Comparison of ENCODE assay signal across 22 cellular contexts in the genomic region with DNA sequence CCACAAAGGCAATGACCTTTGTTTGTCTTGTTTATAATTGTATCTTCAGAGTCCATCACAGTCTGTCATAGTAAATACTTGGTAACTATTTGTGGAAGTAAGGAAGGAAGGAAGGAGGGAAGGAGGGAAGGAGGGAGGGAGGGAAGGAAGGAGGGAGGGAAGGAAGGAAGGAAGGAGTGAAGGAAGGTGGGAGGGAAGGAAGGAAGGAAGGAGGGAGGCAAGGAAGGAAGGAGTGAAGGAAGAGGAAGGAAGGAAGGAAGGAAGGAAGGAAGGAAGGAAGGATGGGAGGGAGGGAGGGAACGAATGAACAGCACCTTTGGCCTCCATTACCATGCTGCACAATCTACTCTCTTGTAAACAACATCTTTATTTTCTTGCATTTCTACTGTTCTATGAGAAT.
A peak's percentile ranks its signal among the peaks of the same experiment; 100 is the strongest.
DNase-seq lines count a peak whose midpoint lies in the region; ATAC-seq, FAIRE-seq and TF ChIP-seq lines count a peak whose summit lies in the region.
"Had no signal": no experiment of that assay in that cellular context is flagged by ENCODE, and none has a peak within 500 bp of the region (broad histone marks: within the 10 kb centered on the region; RNA-seq: fewer than 3 reads in every experiment).

No MANE protein-coding gene starts in this region.

- no peak for DNase-seq in HepG2 (ENCODE audit: low spot score)
- DNase-seq in right lobe of liver: no peak
- DNase-seq in SK-N-MC (ENCODE audit: low read depth, low spot score): no peak
- DNase-seq in H1 (ENCODE audit: low read depth in 1 of 2, low spot score in 2 of 2): no peak
- no peak for DNase-seq in foreskin fibroblast
- no peak for DNase-seq in Right ventricle myocardium inferior (ENCODE audit: missing footprints)
- no peak for DNase-seq in dorsolateral prefrontal cortex
- DNase-seq: AML-193; Caco-2; Calu3; CD4-positive, alpha-beta T cell; CD8-positive, alpha-beta T cell; DMS79 treated with DMSO at 0.1 percent for 48 hours; GF-D8 had no signal

- TF ChIP-seq CTCF in HepG2 (CRISPR knock-in tag; IDR thresholded peaks at IDR 0.05) (no peak), right lobe of liver (IDR thresholded peaks at IDR 0.05) (no peak), H1 (IDR thresholded peaks at IDR 0.05; ENCODE audit: control extremely low read depth in 1 of 3, insufficient read depth in 1 of 3, low read depth in 1 of 3, low read length in 3 of 3) (no peak), foreskin fibroblast (IDR thresholded peaks at IDR 0.05; ENCODE audit: low read depth, low read length) (no peak), dorsolateral prefrontal cortex (IDR thresholded peaks at IDR 0.05 in 54 of 56, conservative IDR thresholded peaks at IDR 0.05 in 2 of 56; ENCODE audit: low read depth in 1 of 56, partially characterized antibody in 56 of 56) (no peak)

- H3K4me2 ChIP-seq in HepG2 (ENCODE audit: low read depth, low read length) (no peak overlapping the region), H1 (ENCODE audit: insufficient read depth in 1 of 2, low read depth in 2 of 2, low read length in 2 of 2) (no peak overlapping the region)
- H3K4me2 ChIP-seq: A549; BLaER1 treated with 17β-estradiol and CSF1 and Interleukin-3, amounts not matched to agents 10 nM and 100 nM had no signal

- H4K91ac ChIP-seq in H1 (replicated peaks; ENCODE audit: insufficient read length, low read length): no peak overlapping the region

- no peak for FAIRE-seq in HepG2 (lab: Jason Lieb, UNC)
- FAIRE-seq in H1 (lab: Jason Lieb, UNC): no peak
- FAIRE-seq: A549, D721Med, G401.6, GM12891, GM19239 had no signal

- H3K14ac ChIP-seq in H1 (ENCODE audit: insufficient read length): no peak overlapping the region

- no peak overlapping the region for H2AK5ac ChIP-seq in H1 (ENCODE audit: low read depth, low read length)

- no TSS peak for BruUV-seq in HepG2 (replicated peaks; lab: Mats Ljungman, UMichigan)

- H2BK120ac ChIP-seq in H1 (replicated peaks; ENCODE audit: low read depth, low read length): no peak overlapping the region

- CTCF ChIA-PET in HepG2 (lab: Yijun Ruan, JAX; ENCODE audit: low intra/inter-chr PET ratio, low total read pairs) (no interaction called here), H1 (lab: Charles Lee; ENCODE audit: partially characterized antibody) (no interaction called here)

- POLR2A ChIA-PET in HepG2 (lab: Yijun Ruan, JAX) (no interaction called here), H1 (lab: Charles Lee; ENCODE audit: partially characterized antibody) (no interaction called here)

- no peak overlapping the region for H4K8ac ChIP-seq in H1 (ENCODE audit: extremely low read depth, insufficient read depth, low read length)

- H3K27me3 ChIP-seq in HepG2 (ENCODE audit: control insufficient read depth in 1 of 2, insufficient read depth in 2 of 2, low read length in 2 of 2): no peaks in the 10 kb centered on the region
- no peaks in the 10 kb centered on the region for H3K27me3 ChIP-seq in right lobe of liver
- no peaks in the 10 kb centered on the region for H3K27me3 ChIP-seq in H1 (replicated peaks in 1 of 4; ENCODE audit: control insufficient read depth in 3 of 4, extremely low read depth in 1 of 4, insufficient read depth in 3 of 4, low read length in 3 of 4)
- H3K27me3 ChIP-seq in dorsolateral prefrontal cortex: no peaks in the 10 kb centered on the region
- H3K27me3 ChIP-seq: BLaER1 treated with 17β-estradiol and CSF1 and Interleukin-3, amounts not matched to agents 10 nM and 100 nM had no signal

- no peak overlapping the region for H2BK5ac ChIP-seq in H1 (ENCODE audit: low read depth, low read length)

- H4K20me1 ChIP-seq in HepG2 (ENCODE audit: insufficient read depth, low read length) (no peaks in the 10 kb centered on the region), H1 (replicated peaks in 1 of 2; ENCODE audit: control insufficient read depth in 1 of 2, insufficient read depth in 2 of 2, low read length in 2 of 2) (no peaks in the 10 kb centered on the region)
- H4K20me1 ChIP-seq: BLaER1 treated with 17β-estradiol and CSF1 and Interleukin-3, amounts not matched to agents 10 nM and 100 nM had no signal

- H3K18ac ChIP-seq in H1 (ENCODE audit: extremely low read depth, low read length): no peak overlapping the region

- peaks cover 25% of the 10 kb centered on the region for H3K4me1 ChIP-seq in HepG2 (ENCODE audit: insufficient read depth, low read length)
- H3K4me1 ChIP-seq in right lobe of liver: no peaks in the 10 kb centered on the region
- H3K4me1 ChIP-seq in H1 (replicated peaks in 1 of 4; ENCODE audit: control insufficient read depth in 3 of 4, insufficient read depth in 4 of 4, low read length in 3 of 4): peaks cover 0 to 3% (median 0%) of the 10 kb centered on the region in 4 experiments; a peak in 1 of 7 replicates
- H3K4me1 ChIP-seq: A549; BLaER1 treated with 17β-estradiol and CSF1 and Interleukin-3, amounts not matched to agents 10 nM and 100 nM had no signal

- H2AFZ ChIP-seq in HepG2 (ENCODE audit: low read length) (peak overlapping the region; percentile 42), H1 (ENCODE audit: low read length) (no peak overlapping the region)

- no peak overlapping the region for H3K23ac ChIP-seq in H1 (ENCODE audit: insufficient read length)

- intact Hi-C loops in HepG2 (cut with micrococcal nuclease; ENCODE audit: unreplicated experiment) (no loop called here), right lobe of liver (cut with DNase I) (no loop called here), Right ventricle myocardium inferior (cut with DNase I) (no loop called here), dorsolateral prefrontal cortex (cut with DNase I) (no loop called here)

- no peak overlapping the region for H3K27ac ChIP-seq in HepG2 (ENCODE audit: extremely low read length, insufficient read depth, low read length)
- no peak overlapping the region for H3K27ac ChIP-seq in right lobe of liver
- peak overlapping the region; percentile 79 for H3K27ac ChIP-seq in SK-N-MC
- H3K27ac ChIP-seq in H1 (ENCODE audit: low read depth, low read length): no peak overlapping the region
- H3K27ac ChIP-seq in dorsolateral prefrontal cortex: no peak overlapping the region
- H3K27ac ChIP-seq: 22Rv1; A549; BLaER1 treated with 17β-estradiol and CSF1 and Interleukin-3, amounts not matched to agents 10 nM and 100 nM; C4-2B had no signal

- H3K4me3 ChIP-seq in HepG2 (replicated peaks in 1 of 3; ENCODE audit: insufficient read depth in 1 of 3, low read depth in 2 of 3, low read length in 3 of 3) (no peak overlapping the region), right lobe of liver (no peak overlapping the region), SK-N-MC (no peak overlapping the region), H1 (ENCODE audit: extremely low read depth in 1 of 4, insufficient read depth in 2 of 4, low read depth in 3 of 4, low read length in 4 of 4) (no peak overlapping the region), foreskin fibroblast (ENCODE audit: low read depth in 1 of 2, low read length in 2 of 2) (no peak overlapping the region), dorsolateral prefrontal cortex (no peak overlapping the region)
- H3K4me3 ChIP-seq: A549; BLaER1 treated with 17β-estradiol and CSF1 and Interleukin-3, amounts not matched to agents 10 nM and 100 nM had no signal

- H3K9ac ChIP-seq in HepG2 (ENCODE audit: insufficient read depth, low read depth, low read length) (no peak overlapping the region), SK-N-MC (ENCODE audit: insufficient read length) (no peak overlapping the region), H1 (replicated peaks in 1 of 4; ENCODE audit: extremely low read depth in 1 of 4, low read depth in 3 of 4, low read length in 3 of 4) (no peak overlapping the region)
- H3K9ac ChIP-seq: BLaER1 treated with 17β-estradiol and CSF1 and Interleukin-3, amounts not matched to agents 10 nM and 100 nM had no signal

- peaks cover 3% of the 10 kb centered on the region; the same call in 1 of the 2 replicates for H3K23me2 ChIP-seq in H1 (ENCODE audit: low read depth, low read length)

- H3K79me2 ChIP-seq in HepG2 (ENCODE audit: insufficient read depth, low read length) (no peaks in the 10 kb centered on the region), H1 (ENCODE audit: control insufficient read depth in 1 of 2, insufficient read depth in 2 of 2, low read length in 2 of 2) (no peaks in the 10 kb centered on the region)

- no peaks in the 10 kb centered on the region for H3K9me3 ChIP-seq in HepG2 (ENCODE audit: low read length)
- no peaks in the 10 kb centered on the region for H3K9me3 ChIP-seq in right lobe of liver
- no peaks in the 10 kb centered on the region for H3K9me3 ChIP-seq in SK-N-MC (ENCODE audit: low read depth, low read length)
- no peaks in the 10 kb centered on the region for H3K9me3 ChIP-seq in H1 (ENCODE audit: insufficient read depth in 2 of 2, low read depth in 1 of 2, low read length in 1 of 2)
- H3K9me3 ChIP-seq: A549, Caco-2 had no signal

- ATAC-seq in HepG2 (no peak), right lobe of liver (no peak), Right ventricle myocardium inferior (no peak)
- ATAC-seq: A549; CD8-positive, alpha-beta T cell had no signal

- in situ Hi-C loops in HepG2 (cut with HindIII; ENCODE audit: extremely low pct_ligation_motif_present, low pct_unique_long_range_greater_than_20kb): no loop called here

- no peak overlapping the region for H2BK12ac ChIP-seq in H1 (ENCODE audit: low read depth, low read length)

- no peak for TF ChIP-seq RAD21 in HepG2 (CRISPR knock-in tag; IDR thresholded peaks at IDR 0.05)
- no peak for TF ChIP-seq RAD21 in H1 (IDR thresholded peaks at IDR 0.05 in 1 of 2, conservative IDR thresholded peaks at IDR 0.05 in 1 of 2; ENCODE audit: low read depth in 2 of 2, low read length in 2 of 2)

- no peak overlapping the region for H3K4ac ChIP-seq in H1 (replicated peaks; ENCODE audit: insufficient read length, low read depth, low read length)

- H3K56ac ChIP-seq in H1 (replicated peaks; ENCODE audit: insufficient read length, low read depth, low read length): peak overlapping the region; percentile 60

- WGBS in HepG2 (ENCODE audit: low lambda C conversion rate): 33% methylated on average over 1 of the region's 1 CpG
- 58% methylated on average over 1 of the region's 1 CpG for WGBS in right lobe of liver (ENCODE audit: insufficient coverage, low coverage, low lambda C conversion rate, missing lambda C conversion rate)
- no CpG with 5 or more reads among the region's 1 CpG for WGBS in H1 (ENCODE audit: extremely low coverage in 1 of 2, insufficient coverage in 1 of 2, insufficient read length in 1 of 2, insufficient replicate concordance in 2 of 2, low coverage in 1 of 2, low lambda C conversion rate in 2 of 2, missing lambda C conversion rate in 1 of 2), 2 experiments

- H3K79me1 ChIP-seq in H1 (ENCODE audit: low read depth, low read length): no peaks in the 10 kb centered on the region

- no peak overlapping the region for H4K5ac ChIP-seq in H1 (ENCODE audit: insufficient read length, low read depth, low read length)

- TF ChIP-seq POLR2A in HepG2 (IDR thresholded peaks at IDR 0.05; ENCODE audit: insufficient read depth in 1 of 2, low read depth in 2 of 2, low read length in 2 of 2) (no peak), right lobe of liver (IDR thresholded peaks at IDR 0.05) (no peak), H1 (IDR thresholded peaks at IDR 0.05; ENCODE audit: control extremely low read depth in 1 of 2, low read depth in 2 of 2, low read length in 2 of 2) (no peak)

- H2BK15ac ChIP-seq in H1 (ENCODE audit: low read length): no peak overlapping the region

- no peak for TF ChIP-seq EP300 in HepG2 (IDR thresholded peaks at IDR 0.05; ENCODE audit: low read depth in 2 of 2, low read length in 2 of 2)
- no peak for TF ChIP-seq EP300 in HepG2 (CRISPR knock-in tag; IDR thresholded peaks at IDR 0.05; ENCODE audit: borderline replicate concordance)
- no peak for TF ChIP-seq EP300 in H1 (IDR thresholded peaks at IDR 0.05; ENCODE audit: borderline replicate concordance in 1 of 2, low read depth in 2 of 2, low read length in 2 of 2)

- no peak overlapping the region for H2BK20ac ChIP-seq in H1 (ENCODE audit: low read length)

- no peaks in the 10 kb centered on the region for H3K36me3 ChIP-seq in HepG2 (replicated peaks in 1 of 2; ENCODE audit: control insufficient read depth in 1 of 2, insufficient read depth in 2 of 2, low read length in 2 of 2)
- H3K36me3 ChIP-seq in right lobe of liver: no peaks in the 10 kb centered on the region
- H3K36me3 ChIP-seq in SK-N-MC (ENCODE audit: insufficient read depth, low read length): no peaks in the 10 kb centered on the region
- no peaks in the 10 kb centered on the region for H3K36me3 ChIP-seq in H1 (ENCODE audit: control insufficient read depth in 2 of 4, insufficient read depth in 4 of 4, low read length in 3 of 4)
- H3K36me3 ChIP-seq: BLaER1 treated with 17β-estradiol and CSF1 and Interleukin-3, amounts not matched to agents 10 nM and 100 nM had no signal
